Comparison of ENCODE assay signal across 10 cellular contexts in the genomic region with DNA sequence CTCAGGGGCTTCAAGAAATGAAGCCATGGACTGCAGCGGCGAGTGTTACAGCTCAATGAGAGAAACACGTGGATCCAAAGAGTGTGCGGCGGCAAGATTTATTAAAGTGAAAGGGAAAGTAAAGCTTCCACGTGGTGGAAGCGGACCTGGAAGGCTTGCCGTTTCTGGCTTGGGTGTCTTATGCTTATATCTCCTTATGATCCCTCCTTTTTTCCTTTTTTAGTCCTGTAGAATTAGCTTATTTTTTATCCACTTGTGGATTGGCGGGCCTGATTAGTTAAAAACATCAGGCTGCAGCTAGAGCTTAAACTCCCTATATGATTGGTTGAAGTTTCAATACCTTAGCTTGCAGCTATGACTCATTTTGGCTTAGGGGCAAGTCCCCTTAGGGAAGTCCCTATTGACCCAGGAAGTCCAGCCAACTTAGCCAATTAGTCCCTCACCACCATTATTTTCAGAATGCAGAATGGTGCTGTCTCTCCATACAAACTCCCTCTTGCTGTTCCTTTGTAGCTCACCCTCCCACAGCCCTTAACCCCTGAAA. TPM values are rescaled to one million over a fixed set of nuclear protein-coding genes. Genes with fewer than 3 reads are reported as not detected.
A peak's percentile ranks its signal among the peaks of the same experiment; 100 is the strongest.
DNase-seq lines count a peak whose midpoint lies in the region; ATAC-seq and TF ChIP-seq lines count a peak whose summit lies in the region.
"Had no signal": no experiment of that assay in that cellular context is flagged by ENCODE, and none has a peak within 500 bp of the region (broad histone marks: within the 10 kb centered on the region; RNA-seq: fewer than 3 reads in every experiment).

No MANE protein-coding gene starts in this region.

- H3K27me3 ChIP-seq in adrenal gland: no peaks in the 10 kb centered on the region
- H3K27me3 ChIP-seq in psoas muscle (ENCODE audit: insufficient read depth in 3 of 3, low read length in 2 of 3): no peaks in the 10 kb centered on the region
- H3K27me3 ChIP-seq in MM.1S (replicated peaks; ENCODE audit: insufficient read depth, low read length): no peaks in the 10 kb centered on the region

- intact Hi-C loops in adrenal gland (cut with DNase I): no loop called here
- intact Hi-C loops in psoas muscle (cut with DNase I): no loop called here

- H3K27ac ChIP-seq in adrenal gland: peak overlapping the region in 1 of 5 donors; percentile 43
- H3K27ac ChIP-seq in psoas muscle: no peak overlapping the region
- no peak overlapping the region for H3K27ac ChIP-seq in MM.1S (ENCODE audit: low read length)

- H3K9me3 ChIP-seq in adrenal gland (replicated peaks in 1 of 3) (no peaks in the 10 kb centered on the region), psoas muscle (no peaks in the 10 kb centered on the region), MM.1S (replicated peaks; ENCODE audit: insufficient read depth, low read length) (no peaks in the 10 kb centered on the region)
- H3K9me3 ChIP-seq: SK-N-SH had no signal

- no peaks in the 10 kb centered on the region for H3K9me2 ChIP-seq in MM.1S (replicated peaks; ENCODE audit: insufficient read depth, low read length)
- H3K9me2 ChIP-seq: SK-N-SH had no signal

- no peaks in the 10 kb centered on the region for H3K36me3 ChIP-seq in adrenal gland (replicated peaks in 1 of 2)
- H3K36me3 ChIP-seq in psoas muscle (ENCODE audit: insufficient read depth in 1 of 2, low read depth in 1 of 2): no peaks in the 10 kb centered on the region
- H3K36me3 ChIP-seq in MM.1S (replicated peaks; ENCODE audit: insufficient read depth, low read length): no peaks in the 10 kb centered on the region

- no peak for TF ChIP-seq CTCF in adrenal gland (IDR thresholded peaks at IDR 0.05)
- no peak for TF ChIP-seq CTCF in psoas muscle (IDR thresholded peaks at IDR 0.05)
- no peak for TF ChIP-seq CTCF in MM.1S (IDR thresholded peaks at IDR 0.05; ENCODE audit: low read length)

- H3K4me1 ChIP-seq in adrenal gland (replicated peaks in 1 of 2): no peaks in the 10 kb centered on the region
- H3K4me1 ChIP-seq in psoas muscle: no peaks in the 10 kb centered on the region
- H3K4me1 ChIP-seq in MM.1S (ENCODE audit: low read length): no peaks in the 10 kb centered on the region

- TF ChIP-seq POLR2A in adrenal gland (IDR thresholded peaks at IDR 0.05): no peak

- H3F3A ChIP-seq in MM.1S (ENCODE audit: insufficient read depth, low read length): no peaks in the 10 kb centered on the region

- H2AFZ ChIP-seq in MM.1S (ENCODE audit: low read length): no peak overlapping the region

- H3K4me2 ChIP-seq in MM.1S (ENCODE audit: low read depth, low read length): no peak overlapping the region
- H3K4me2 ChIP-seq: SK-N-SH had no signal

- 30 to 83% (median 73%) methylated on average over 9 of the region's 9 CpGs for WGBS in adrenal gland, 4 donors
- 8 to 69% (median 65%) methylated on average over 9 of the region's 9 CpGs for WGBS in psoas muscle, 3 donors

- peak in 4 of 7 donors; percentile 16 to 25 (median 18) for DNase-seq in adrenal gland
- no peak for DNase-seq in psoas muscle
- no peak for DNase-seq in foreskin melanocyte
- DNase-seq in globus pallidus (ENCODE audit: low spot score): no peak
- no peak for DNase-seq in MM.1S
- DNase-seq: activated effector memory CD4-positive, alpha-beta T cell treated with Interleukin-2 at 50 U/mL for 16 hours; NCI-H1105; SK-N-SH had no signal

- H3K79me2 ChIP-seq in MM.1S (ENCODE audit: low read length): no peaks in the 10 kb centered on the region

- H4K20me1 ChIP-seq in MM.1S (ENCODE audit: insufficient read depth, low read length): no peaks in the 10 kb centered on the region

- H3K4me3 ChIP-seq in adrenal gland (peak overlapping the region in 1 of 4 donors; percentile 41), psoas muscle (peak overlapping the region; percentile 55), MM.1S (ENCODE audit: low read length) (no peak overlapping the region)

- ATAC-seq in GM18867 (IDR thresholded peaks at IDR 0.05; ENCODE audit: unreplicated experiment) (peak; percentile 56), HG03378 (IDR thresholded peaks at IDR 0.05; ENCODE audit: unreplicated experiment) (peak; percentile 54), psoas muscle (peak in 3 of 4 donors; percentile 46 to 73 (median 68))

- H3K9ac ChIP-seq in MM.1S (ENCODE audit: low read length): no peak overlapping the region
- H3K9ac ChIP-seq: SK-N-SH had no signal

RNA-seq across cellular contexts. Expression of a gene that starts 11.6 kb away (rescaled TPM):
- 10 to 100 TPM in 7 of 8 donors, 1 to 10 TPM in 1; 4.5 to 53.7 (median 22.4) TPM for total RNA-seq in adrenal gland
- 10 to 100 TPM; 15.1 to 36.1 (median 21.2) TPM for polyA plus RNA-seq in adrenal gland
- 1 to 10 TPM; 3.5 to 7.3 (median 5.9) TPM for total RNA-seq in psoas muscle
- 1 to 10 TPM; 3.8 to 5.2 (median 3.9) TPM for polyA plus RNA-seq in psoas muscle

Comparison
In these comparisons a context has a peak if more than half of its experiments do, and no peak if none do; other contexts are left out.
1. DNase-seq: peak in adrenal gland (4 of 7); none in psoas muscle (0 of 2), foreskin melanocyte (single experiment), globus pallidus (single experiment) and MM.1S (single experiment).
2. Peak in every context shown above with its lines, with median percentiles within 50 percentile points of each other: ATAC-seq.